ENCODE assay signal across 16 cellular contexts in genomic region chr16:67669499-67670101, GRCh38. TPM values are rescaled to one million over a fixed set of nuclear protein-coding genes. Genes with fewer than 3 reads are reported as not detected.
DNase-seq lines count a peak whose midpoint lies in the region; ATAC-seq and TF ChIP-seq lines count a peak whose summit lies in the region.
"Had no signal": no experiment of that assay in that cellular context is flagged by ENCODE, and none has a peak within 500 bp of the region (broad histone marks: within the 10 kb centered on the region; RNA-seq: fewer than 3 reads in every experiment).

No MANE protein-coding gene starts in this region.

- H3K4me1 ChIP-seq in OCI-LY3 (ENCODE audit: low read length) (peaks cover 54% of the 10 kb centered on the region), lower lobe of right lung (peaks cover 60% of the 10 kb centered on the region), spleen (peaks cover 41 to 94% (median 76%) of the 10 kb centered on the region in 6 donors)

- no peak overlapping the region; the same call in 1 of the 2 replicates for H3K9ac ChIP-seq in OCI-LY3 (ENCODE audit: low read length)

- DNase-seq in CD4-positive, alpha-beta T cell: no peak
- DNase-seq in lower lobe of right lung (peak; percentile 30), spleen (no peak), amygdala (lab: John Stamatoyannopoulos, UW) (no peak)
- no peak for DNase-seq in stimulated activated effector memory CD8-positive, alpha-beta T cell treated with anti-CD3 and anti-CD28 coated beads, Interleukin-12 subunit alpha, Interleukin-12 subunit beta, amount 100 ng/mL, for 72 hours (ENCODE audit: low spot score in 2 of 2)
- DNase-seq: CD4-positive, CD25-positive, alpha-beta regulatory T cell; DMS53; KBM-7; NCI-H1436 treated with DMSO at 0.1 percent for 48 hours; NCI-H2081 treated with DMSO at 0.1 percent for 48 hours; NCI-H510A; NCI-H774; SHP77 had no signal

- H3K4me1 Mint-ChIP-seq in CD4-positive, alpha-beta T cell (ENCODE audit: low read depth): peaks cover 23% of the 10 kb centered on the region
- peaks cover 16% of the 10 kb centered on the region for H3K4me1 Mint-ChIP-seq in stimulated activated effector memory CD8-positive, alpha-beta T cell treated with anti-CD3 and anti-CD28 coated beads, Interleukin-12 subunit alpha, Interleukin-12 subunit beta, amount 100 ng/mL, for 72 hours

- CTCF ChIA-PET in CD4-positive, alpha-beta T cell (lab: Charles Lee): interaction anchor here (2.5 to 6.1 kb wide), 3 partner anchors 106 to 148 kb away, joined by 14 to 81 read pairs (median 17); partner anchors contain the start of gene CTCF

- peak overlapping the region; percentile 99 for H3K4me2 ChIP-seq in OCI-LY3 (ENCODE audit: low read length)

- H3K27me3 ChIP-seq in CD4-positive, alpha-beta T cell (ENCODE audit: control insufficient read depth, insufficient read depth, low read length): no peaks in the 10 kb centered on the region
- H3K27me3 ChIP-seq in OCI-LY3 (ENCODE audit: low read depth, low read length) (no peaks in the 10 kb centered on the region), lower lobe of right lung (ENCODE audit: low read depth) (no peaks in the 10 kb centered on the region), spleen (replicated peaks in 1 of 7) (no peaks in the 10 kb centered on the region)

- peak overlapping the region; percentile 35 for H3K4me3 Mint-ChIP-seq in CD4-positive, alpha-beta T cell
- no peak overlapping the region for H3K4me3 Mint-ChIP-seq in stimulated activated effector memory CD8-positive, alpha-beta T cell treated with anti-CD3 and anti-CD28 coated beads, Interleukin-12 subunit alpha, Interleukin-12 subunit beta, amount 100 ng/mL, for 72 hours

- no peaks in the 10 kb centered on the region for H3K79me2 ChIP-seq in OCI-LY3 (ENCODE audit: low read length)

- H3K36me3 ChIP-seq in OCI-LY3 (replicated peaks; ENCODE audit: low read depth, low read length) (no peaks in the 10 kb centered on the region), lower lobe of right lung (no peaks in the 10 kb centered on the region), spleen (peaks cover 0 to 4% (median 0%) of the 10 kb centered on the region in 6 donors)

- H2AFZ ChIP-seq in OCI-LY3 (ENCODE audit: low read depth, low read length): no peak overlapping the region

- intact Hi-C loops in CD4-positive, alpha-beta T cell (cut with DNase I, micrococcal nuclease): loop anchor here (2.0 to 5.0 kb wide), 5 partner anchors 47 to 187 kb away; partner anchors contain the start of genes AGRP (in 1 of the 2), ATP6V0D1 (in 1 of the 2), CENPT (in 1 of the 2) and CTCF (in 1 of the 2)
- intact Hi-C loops in lower lobe of right lung (cut with DNase I): no loop called here
- intact Hi-C loops in spleen (cut with DNase I; ENCODE audit: low total_unique reads): loop anchor here (5.0 to 10.0 kb wide), 2 partner anchors 48 to 255 kb away; partner anchors contain the start of gene GFOD2

- ATAC-seq in CD4-positive, alpha-beta T cell (ENCODE audit: poor library complexity): no peak
- ATAC-seq in lower lobe of right lung (no peak), GM21360 (IDR thresholded peaks at IDR 0.05; ENCODE audit: unreplicated experiment) (no peak)
- ATAC-seq in stimulated activated effector memory CD8-positive, alpha-beta T cell treated with anti-CD3 and anti-CD28 coated beads, Interleukin-12 subunit alpha, Interleukin-12 subunit beta, amount 100 ng/mL, for 72 hours: no peak

- POLR2A ChIA-PET in CD4-positive, alpha-beta T cell (lab: Charles Lee): interaction anchor here (0.6 kb wide), 1 partner anchor 48 kb away, joined by 4 read pairs; no protein-coding TSS in a partner anchor

- H3K27ac Mint-ChIP-seq in CD4-positive, alpha-beta T cell: no peak overlapping the region
- no peak overlapping the region for H3K27ac Mint-ChIP-seq in stimulated activated effector memory CD8-positive, alpha-beta T cell treated with anti-CD3 and anti-CD28 coated beads, Interleukin-12 subunit alpha, Interleukin-12 subunit beta, amount 100 ng/mL, for 72 hours

- H3K27ac ChIP-seq in CD4-positive, alpha-beta T cell (ENCODE audit: low read depth, low read length): no peak overlapping the region
- no peak overlapping the region for H3K27ac ChIP-seq in OCI-LY3 (ENCODE audit: low read length)
- no peak overlapping the region for H3K27ac ChIP-seq in lower lobe of right lung
- peak overlapping the region in 6 of 8 donors; percentile 20 to 95 (median 90) for H3K27ac ChIP-seq in spleen

- no peak overlapping the region for H3K4me3 ChIP-seq in OCI-LY3 (ENCODE audit: low read length)
- no peak overlapping the region for H3K4me3 ChIP-seq in lower lobe of right lung
- no peak overlapping the region for H3K4me3 ChIP-seq in spleen

- H4K20me1 ChIP-seq in OCI-LY3 (ENCODE audit: insufficient read depth, low read length): no peaks in the 10 kb centered on the region

- TF ChIP-seq CTCF in CD4-positive, alpha-beta T cell (IDR thresholded peaks at IDR 0.05): no peak
- no peak for TF ChIP-seq CTCF in OCI-LY3 (IDR thresholded peaks at IDR 0.05; ENCODE audit: low read depth, low read length)
- no peak for TF ChIP-seq CTCF in lower lobe of right lung (IDR thresholded peaks at IDR 0.05)
- no peak for TF ChIP-seq CTCF in spleen (IDR thresholded peaks at IDR 0.05 in 8 of 11, conservative IDR thresholded peaks at IDR 0.05 in 3 of 11)

- 86 to 93% (median 91%) methylated on average over 10 of the region's 10 CpGs for WGBS in spleen, 5 donors

- H3K27me3 Mint-ChIP-seq in CD4-positive, alpha-beta T cell: no peaks in the 10 kb centered on the region
- H3K27me3 Mint-ChIP-seq: CD4-positive, CD25-positive, alpha-beta regulatory T cell had no signal

- H3K9me3 ChIP-seq in CD4-positive, alpha-beta T cell (ENCODE audit: control insufficient read depth, low read length): no peaks in the 10 kb centered on the region
- no peaks in the 10 kb centered on the region for H3K9me3 ChIP-seq in OCI-LY3 (ENCODE audit: insufficient read depth, low read length)
- no peaks in the 10 kb centered on the region for H3K9me3 ChIP-seq in lower lobe of right lung
- no peaks in the 10 kb centered on the region for H3K9me3 ChIP-seq in spleen

- no peak for TF ChIP-seq POLR2A in spleen (IDR thresholded peaks at IDR 0.05)

- no peaks in the 10 kb centered on the region for H3K9me3 Mint-ChIP-seq in CD4-positive, alpha-beta T cell
- H3K9me3 Mint-ChIP-seq in stimulated activated effector memory CD8-positive, alpha-beta T cell treated with anti-CD3 and anti-CD28 coated beads, Interleukin-12 subunit alpha, Interleukin-12 subunit beta, amount 100 ng/mL, for 72 hours: no peaks in the 10 kb centered on the region
- H3K9me3 Mint-ChIP-seq: CD4-positive, CD25-positive, alpha-beta regulatory T cell had no signal

- H3K36me3 Mint-ChIP-seq in CD4-positive, alpha-beta T cell (ENCODE audit: low read depth): peaks cover 3% of the 10 kb centered on the region
- peaks cover 3% of the 10 kb centered on the region for H3K36me3 Mint-ChIP-seq in stimulated activated effector memory CD8-positive, alpha-beta T cell treated with anti-CD3 and anti-CD28 coated beads, Interleukin-12 subunit alpha, Interleukin-12 subunit beta, amount 100 ng/mL, for 72 hours
- H3K36me3 Mint-ChIP-seq: CD4-positive, CD25-positive, alpha-beta regulatory T cell had no signal

RNA-seq across cellular contexts. Expression of gene C16orf86, which starts 3.0 kb away (rescaled TPM):
- 1 to 10 TPM; 2.0 to 2.4 TPM for total RNA-seq in CD4-positive, alpha-beta T cell
- total RNA-seq in lower lobe of right lung (5.3 TPM), spleen (10 to 100 TPM in 2 of 7 donors, 1 to 10 TPM in 5; 5.2 to 17.3 (median 7.9) TPM)
- 10 to 100 TPM in 2 of 3 donors, 1 to 10 TPM in 1; 8.9 to 11.1 (median 11.0) TPM for polyA plus RNA-seq in spleen
- total RNA-seq: H4 had no signal

RNA-seq across cellular contexts. Expression of gene ENKD1, which starts 3.0 kb away (rescaled TPM):
- total RNA-seq in CD4-positive, alpha-beta T cell: 1 to 10 TPM; 2.0 to 3.5 TPM
- total RNA-seq in lower lobe of right lung (19.4 TPM), spleen (10 to 100 TPM in 5 of 7 donors, 1 to 10 TPM in 2; 9.2 to 18.4 (median 11.4) TPM)
- polyA plus RNA-seq in spleen: 10 to 100 TPM; 13.0 to 21.6 (median 18.7) TPM

RNA-seq across cellular contexts. Expression of gene PARD6A, which starts 8.8 kb away (rescaled TPM):
- total RNA-seq in CD4-positive, alpha-beta T cell: 1 to 10 TPM; 4.5 to 4.7 TPM
- total RNA-seq in lower lobe of right lung: 5.5 TPM
- 10 to 100 TPM in 1 of 7 donors, 1 to 10 TPM in 6; 3.3 to 13.8 (median 5.5) TPM for total RNA-seq in spleen
- polyA plus RNA-seq in spleen: 10 to 100 TPM in 1 of 3 donors, 1 to 10 TPM in 2; 5.4 to 10.2 (median 8.2) TPM
- total RNA-seq: H4 had no signal

RNA-seq across cellular contexts. Expression of gene ACD, which starts 9.5 kb away (rescaled TPM):
- 10 to 100 TPM; 21.6 to 26.0 TPM for total RNA-seq in CD4-positive, alpha-beta T cell
- 16.6 TPM for total RNA-seq in lower lobe of right lung
- 10 to 100 TPM; 18.1 to 31.7 (median 24.4) TPM for total RNA-seq in spleen
- 10 to 100 TPM; 16.9 to 25.2 (median 18.1) TPM for polyA plus RNA-seq in spleen

RNA-seq across cellular contexts. Expression of gene CARMIL2, which starts 24.7 kb away (rescaled TPM):
- 100 to 1,000 TPM; 147 to 148 TPM for total RNA-seq in CD4-positive, alpha-beta T cell
- total RNA-seq in lower lobe of right lung (2.4 TPM), spleen (10 to 100 TPM; 30.0 to 66.7 (median 50.6) TPM)
- 10 to 100 TPM; 48.1 to 92.3 (median 80.1) TPM for polyA plus RNA-seq in spleen

Comparison
In these comparisons a context has a peak if more than half of its experiments do, and no peak if none do; other contexts are left out.
1. H3K27ac ChIP-seq: peak in spleen (6 of 8); none in CD4-positive, alpha-beta T cell (single experiment), OCI-LY3 (single experiment) and lower lobe of right lung (single experiment).